Comparison of ENCODE assay signal across 25 cellular contexts in the genomic region with DNA sequence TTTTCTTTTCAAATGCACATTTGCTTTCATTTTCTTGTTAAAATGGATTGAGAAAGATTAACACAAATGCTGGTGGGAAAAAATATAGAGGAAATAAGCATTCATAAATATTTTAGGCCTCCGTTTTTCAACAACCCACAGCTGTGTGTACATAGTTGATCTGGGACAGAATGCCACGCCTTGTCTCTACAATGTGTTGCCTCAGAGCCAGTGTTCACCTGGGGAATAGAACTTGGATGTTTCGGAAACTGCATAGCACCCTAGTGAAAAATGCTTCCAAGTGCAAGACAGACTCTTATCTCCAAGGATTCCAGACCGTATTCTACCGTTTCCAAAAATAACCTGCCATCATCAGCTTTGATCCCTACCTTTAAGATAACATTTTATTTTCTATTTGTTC.
"Had no signal": no experiment of that assay in that cellular context is flagged by ENCODE, and none has a peak within 500 bp of the region (broad histone marks: within the 10 kb centered on the region; RNA-seq: fewer than 3 reads in every experiment).

No MANE protein-coding gene starts in this region.

- H3K4me1 ChIP-seq: prostate gland had no signal

- FAIRE-seq: astrocyte, endometrium, kidney had no signal

- H3K4me3 ChIP-seq: heart right ventricle, prostate gland, spleen, tibial artery, vagina had no signal

- DNase-seq: activated naive CD4-positive, alpha-beta T cell; activated naive CD8-positive, alpha-beta T cell treated with anti-CD3 and anti-CD28 coated beads for 36 hours; activated T-cell treated with anti-CD3 and anti-CD28 coated beads, Interleukin-2, amount 50 U/mL, for 1 hour; cerebellar nuclear complex; cortex of kidney; erythroblast; foreskin fibroblast; heart right ventricle; kidney; mammary epithelial cell; natural killer cell; spleen; stimulated activated CD4-positive, alpha-beta T cell treated with anti-CD3 and anti-CD28 coated beads, Interleukin-4, amount 100 ng/mL, for 4 hours; T1000; tibial artery had no signal

- H3K27ac Mint-ChIP-seq: activated naive CD8-positive, alpha-beta T cell treated with anti-CD3 and anti-CD28 coated beads for 36 hours; activated T-helper 2 cell treated with anti-CD3 and anti-CD28 coated beads, Interferon-gamma antibody, Interleukin-2, Interleukin-4, amounts not matched to agents 10 μg/mL and 5 μg/mL and 100 μg/mL, durations not matched to agents 14 hours and 24 hours and 36 hours; mesothelial cell of epicardium; natural killer cell; stimulated activated naive CD8-positive, alpha-beta T cell treated with anti-CD3 and anti-CD28 coated beads, Interleukin-15, Interleukin-2, amounts not matched to agents 100 ng/mL and 50 ng/mL, for 24 hours; T-helper 1 cell treated with Interleukin-12 subunit alpha and Interleukin-12 subunit beta and Interleukin-4 antibody, amounts not matched to agents 30 μg/mL and 1 μg/mL, for 36 hours; WTC11 had no signal

- H3K9me3 Mint-ChIP-seq: activated naive CD8-positive, alpha-beta T cell treated with anti-CD3 and anti-CD28 coated beads for 36 hours; activated T-helper 2 cell treated with anti-CD3 and anti-CD28 coated beads, Interferon-gamma antibody, Interleukin-2, Interleukin-4, amounts not matched to agents 10 μg/mL and 5 μg/mL and 100 μg/mL, durations not matched to agents 14 hours and 24 hours and 36 hours; natural killer cell; stimulated activated naive CD8-positive, alpha-beta T cell treated with anti-CD3 and anti-CD28 coated beads, Interleukin-15, Interleukin-2, amounts not matched to agents 100 ng/mL and 50 ng/mL, for 24 hours; T-helper 1 cell treated with Interleukin-12 subunit alpha and Interleukin-12 subunit beta and Interleukin-4 antibody, amounts not matched to agents 30 μg/mL and 1 μg/mL, for 36 hours had no signal

- H3K4me3 Mint-ChIP-seq: activated naive CD8-positive, alpha-beta T cell treated with anti-CD3 and anti-CD28 coated beads for 36 hours; mesothelial cell of epicardium; natural killer cell; stimulated activated naive CD8-positive, alpha-beta T cell treated with anti-CD3 and anti-CD28 coated beads, Interleukin-15, Interleukin-2, amounts not matched to agents 100 ng/mL and 50 ng/mL, for 24 hours; T-helper 1 cell treated with Interleukin-12 subunit alpha and Interleukin-12 subunit beta and Interleukin-4 antibody, amounts not matched to agents 30 μg/mL and 1 μg/mL, for 36 hours; WTC11 had no signal

- H3K27me3 ChIP-seq: heart right ventricle, spleen, tibial artery, vagina had no signal

- ATAC-seq: heart right ventricle, left lobe of liver, natural killer cell, WTC11 had no signal

- H3K9me3 ChIP-seq: prostate gland, tibial artery, vagina had no signal

- H3K27me3 Mint-ChIP-seq: activated naive CD8-positive, alpha-beta T cell treated with anti-CD3 and anti-CD28 coated beads for 36 hours had no signal

- H3K36me3 ChIP-seq: heart right ventricle, prostate gland, spleen, tibial artery, vagina had no signal

- H3K36me3 Mint-ChIP-seq: activated naive CD8-positive, alpha-beta T cell treated with anti-CD3 and anti-CD28 coated beads for 36 hours; natural killer cell; WTC11 had no signal

- H3K4me1 Mint-ChIP-seq: natural killer cell had no signal

- H3K27ac ChIP-seq: heart right ventricle, prostate gland, spleen, tibial artery, vagina had no signal
